8 cellular contexts compared by ENCODE assay signal in genomic region chr6:106510090-106510970, GRCh38.
DNase-seq lines count a peak whose midpoint lies in the region; ATAC-seq, FAIRE-seq and TF ChIP-seq lines count a peak whose summit lies in the region.

No MANE protein-coding gene starts in this region.

- H3K9me3 ChIP-seq in esophagus (ENCODE audit: control insufficient read depth in 2 of 2, insufficient read depth in 1 of 2, low read depth in 1 of 2, low read length in 1 of 2) (no peaks in the 10 kb centered on the region), tibial artery (no peaks in the 10 kb centered on the region), BE2C (no peaks in the 10 kb centered on the region)

- H3K9me3 Mint-ChIP-seq in natural killer cell treated with Interleukin-12 subunit alpha and Interleukin-12 subunit beta and Interleukin-15 and Interleukin-18, amount 100 ng/mL, for 72 hours: no peaks in the 10 kb centered on the region

- TF ChIP-seq POLR2A in GM12892 (IDR thresholded peaks at IDR 0.05; ENCODE audit: low read depth, low read length): no peak

- peaks cover 26 to 41% of the 10 kb centered on the region in 2 donors for H3K4me1 Mint-ChIP-seq in natural killer cell treated with Interleukin-12 subunit alpha and Interleukin-12 subunit beta and Interleukin-15 and Interleukin-18, amount 100 ng/mL, for 72 hours (ENCODE audit: low read depth in 2 of 2)

- H3K27ac ChIP-seq in esophagus (ENCODE audit: low read depth in 2 of 2, low read length in 1 of 2) (peak overlapping the region; percentile 70), tibial artery (no peak overlapping the region)

- TF ChIP-seq CTCF in tibial artery (IDR thresholded peaks at IDR 0.05): no peak
- no peak for TF ChIP-seq CTCF in BE2C (IDR thresholded peaks at IDR 0.05; ENCODE audit: low read depth, low read length)

- peaks cover 18 to 21% of the 10 kb centered on the region in 2 donors for H3K27me3 Mint-ChIP-seq in natural killer cell treated with Interleukin-12 subunit alpha and Interleukin-12 subunit beta and Interleukin-15 and Interleukin-18, amount 100 ng/mL, for 72 hours

- FAIRE-seq in GM12892 (lab: Jason Lieb, UNC): peak; percentile 48

- DNase-seq in GM12892 (ENCODE audit: insufficient read length): peak; percentile 46
- peak; percentile 30 to 65 for DNase-seq in NCI-H526 (lab: John Stamatoyannopoulos, UW)
- DNase-seq in activated CD8-positive, alpha-beta memory T cell treated with anti-CD3 and anti-CD28 coated beads, Interleukin-2, amount 50 U/mL, for 1 hour (ENCODE audit: extremely low read depth): peak; percentile 41
- no peak for DNase-seq in natural killer cell treated with Interleukin-12 subunit alpha and Interleukin-12 subunit beta and Interleukin-15 and Interleukin-18, amount 100 ng/mL, for 72 hours (ENCODE audit: low spot score)
- DNase-seq in tibial artery: peak in 1 of 2 donors; percentile 37
- no peak for DNase-seq in BE2C

- H3K4me1 ChIP-seq in esophagus (ENCODE audit: control insufficient read depth in 2 of 2, insufficient read depth in 2 of 2, low read length in 1 of 2) (peaks cover 4 to 14% of the 10 kb centered on the region in 2 donors), tibial artery (peaks cover 0 to 40% (median 28%) of the 10 kb centered on the region in 4 donors), BE2C (no peaks in the 10 kb centered on the region)

- WGBS in esophagus, 2 donors: 1 to 2% methylated on average over 56 of the region's 56 CpGs

- H3K4me3 ChIP-seq in esophagus (ENCODE audit: low read depth in 1 of 2, low read length in 2 of 2) (peak overlapping the region; percentile 38 to 42), tibial artery (peak overlapping the region; percentile 37 to 52), BE2C (ENCODE audit: low read depth, low read length) (no peak overlapping the region)

- peak overlapping the region; percentile 96 for H3K4me3 Mint-ChIP-seq in natural killer cell treated with Interleukin-12 subunit alpha and Interleukin-12 subunit beta and Interleukin-15 and Interleukin-18, amount 100 ng/mL, for 72 hours

- intact Hi-C loops in tibial artery (cut with DNase I; ENCODE audit: low total_unique reads): no loop called here

- ATAC-seq in HG02852 (IDR thresholded peaks at IDR 0.05; ENCODE audit: unreplicated experiment): peak; percentile 32
- peak; percentile 68 to 70 for ATAC-seq in natural killer cell treated with Interleukin-12 subunit alpha and Interleukin-12 subunit beta and Interleukin-15 and Interleukin-18, amount 100 ng/mL, for 72 hours

- H3K27me3 ChIP-seq in esophagus (ENCODE audit: control insufficient read depth in 1 of 2, insufficient read depth in 2 of 2, low read length in 2 of 2): no peaks in the 10 kb centered on the region
- H3K27me3 ChIP-seq in tibial artery: peaks cover 0 to 39% of the 10 kb centered on the region in 2 donors
- peaks cover 84% of the 10 kb centered on the region for H3K27me3 ChIP-seq in BE2C

- no peaks in the 10 kb centered on the region for H3K36me3 Mint-ChIP-seq in natural killer cell treated with Interleukin-12 subunit alpha and Interleukin-12 subunit beta and Interleukin-15 and Interleukin-18, amount 100 ng/mL, for 72 hours

- peak overlapping the region; percentile 17 to 64 for H3K27ac Mint-ChIP-seq in natural killer cell treated with Interleukin-12 subunit alpha and Interleukin-12 subunit beta and Interleukin-15 and Interleukin-18, amount 100 ng/mL, for 72 hours

- no peaks in the 10 kb centered on the region for H3K36me3 ChIP-seq in esophagus (ENCODE audit: control insufficient read depth in 2 of 2, insufficient read depth in 2 of 2, low read length in 1 of 2)
- no peaks in the 10 kb centered on the region for H3K36me3 ChIP-seq in tibial artery
- no peaks in the 10 kb centered on the region for H3K36me3 ChIP-seq in BE2C

Comparison
In these comparisons a context has a peak if more than half of its experiments do, and no peak if none do; other contexts are left out.
1. DNase-seq: peak in GM12892 (single experiment), NCI-H526 (2 of 2) and activated CD8-positive, alpha-beta memory T cell treated with anti-CD3 and anti-CD28 coated beads, Interleukin-2, amount 50 U/mL, for 1 hour (single experiment); none in natural killer cell treated with Interleukin-12 subunit alpha and Interleukin-12 subunit beta and Interleukin-15 and Interleukin-18, amount 100 ng/mL, for 72 hours (single experiment) and BE2C (single experiment).
2. H3K27ac ChIP-seq: peak in esophagus (2 of 2); none in tibial artery (0 of 2).